In genomic region chr9:131346559-131346958, GRCh38 we compare ENCODE assay signal across 1 cellular context.
TF ChIP-seq lines count a peak whose summit lies in the region.

No MANE protein-coding gene starts in this region.

TF ChIP-seq in H1, 55 proteins besides CTCF, POLR2A, EP300 and RAD21:
- no peak for TF ChIP-seq ATF3 (IDR thresholded peaks at IDR 0.05; ENCODE audit: insufficient read depth, low read depth, low read length)
- no peak for TF ChIP-seq POLR2AphosphoS5 (IDR thresholded peaks at IDR 0.05; ENCODE audit: low read depth, low read length)
- TF ChIP-seq BACH1 (IDR thresholded peaks at IDR 0.05; ENCODE audit: low read length), result no peak
- TF ChIP-seq SRF (IDR thresholded peaks at IDR 0.05; ENCODE audit: low read depth, low read length), result no peak
- TF ChIP-seq KDM4A (IDR thresholded peaks at IDR 0.05; ENCODE audit: low read depth, low read length, severe bottlenecking), result no peak
- TF ChIP-seq CBX8 (IDR thresholded peaks at IDR 0.05; ENCODE audit: borderline replicate concordance, low read depth, low read length), result no peak
- no peak for TF ChIP-seq EGR1 (IDR thresholded peaks at IDR 0.05; ENCODE audit: borderline replicate concordance, low read depth, low read length)
- TF ChIP-seq RFX5 (IDR thresholded peaks at IDR 0.05; ENCODE audit: borderline replicate concordance, low read depth, low read length), result no peak
- TF ChIP-seq SIX5 (IDR thresholded peaks at IDR 0.05; ENCODE audit: low read depth, low read length), result no peak
